8 cellular contexts compared by ENCODE assay signal in the genomic region with DNA sequence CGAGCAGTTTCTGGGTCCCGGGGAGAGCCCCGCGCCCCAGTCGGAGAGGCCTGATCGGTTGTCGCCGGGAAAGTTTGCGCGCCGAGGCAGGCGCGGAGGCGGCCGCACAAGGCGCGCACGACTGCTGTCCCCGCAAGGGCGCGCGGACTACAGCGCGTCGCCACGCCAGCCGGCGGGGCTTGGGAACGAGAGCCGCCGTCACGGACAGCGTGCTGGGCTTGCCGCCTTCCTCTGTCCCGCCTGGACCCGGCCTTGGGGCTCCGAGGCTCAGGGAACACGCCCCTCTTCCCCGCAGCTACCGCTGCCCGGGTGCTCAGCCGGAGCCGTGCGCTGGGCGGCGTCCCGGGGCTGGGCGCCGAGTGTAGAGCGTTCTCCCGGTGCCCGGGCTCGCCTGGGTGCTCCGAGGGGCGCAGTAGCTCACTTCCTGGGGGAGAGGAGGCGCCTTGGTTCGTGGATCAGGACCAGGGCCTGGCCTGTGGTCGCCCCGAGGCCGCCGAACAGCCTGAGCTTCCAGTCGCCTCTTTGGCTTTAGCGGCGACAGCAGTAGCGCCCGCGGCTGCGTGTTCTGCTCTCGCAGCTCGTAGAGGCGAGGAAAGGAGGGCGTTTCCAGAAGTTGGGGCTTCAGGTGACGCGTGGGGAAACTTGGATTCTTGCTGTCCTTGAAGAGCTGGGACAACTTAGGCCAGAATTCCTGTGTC. TPM values are rescaled to one million over a fixed set of nuclear protein-coding genes. Genes with fewer than 3 reads are reported as not detected.
A peak's percentile ranks its signal among the peaks of the same experiment; 100 is the strongest.
DNase-seq lines count a peak whose midpoint lies in the region; ATAC-seq and TF ChIP-seq lines count a peak whose summit lies in the region.

No MANE protein-coding gene starts in this region.

- H3K36me3 Mint-ChIP-seq in IgD-negative memory B cell: no peaks in the 10 kb centered on the region
- no peaks in the 10 kb centered on the region for H3K36me3 Mint-ChIP-seq in activated CD4-positive, alpha-beta T cell treated with anti-CD3 and anti-CD28 coated beads, Interleukin-2, amount 10 ng/mL, durations not matched to agents 7 days and 5 days (ENCODE audit: low read depth)

- CTCF ChIA-PET in activated CD4-positive, alpha-beta T cell treated with anti-CD3 and anti-CD28 coated beads, Interleukin-2, amount 10 ng/mL, durations not matched to agents 7 days and 5 days (lab: Charles Lee): interaction anchor here (0.9 kb wide), 1 partner anchor 16 kb away, joined by 3 read pairs; no protein-coding TSS in a partner anchor

- peaks cover 0 to 13% (median 6%) of the 10 kb centered on the region in 3 donors for H3K4me1 Mint-ChIP-seq in IgD-negative memory B cell
- H3K4me1 Mint-ChIP-seq in activated CD4-positive, alpha-beta T cell treated with anti-CD3 and anti-CD28 coated beads, Interleukin-2, amount 10 ng/mL, durations not matched to agents 7 days and 5 days: peaks cover 19% of the 10 kb centered on the region

- TF ChIP-seq POLR2A in right lobe of liver (IDR thresholded peaks at IDR 0.05): no peak

- 2% methylated on average over 15 of the region's 74 CpGs for WGBS in right lobe of liver (ENCODE audit: insufficient coverage, low coverage, low lambda C conversion rate, missing lambda C conversion rate)

- ATAC-seq in right lobe of liver (peak; percentile 68 to 80 (median 74)), HG02973 (IDR thresholded peaks at IDR 0.05; ENCODE audit: unreplicated experiment) (no peak)

- peak overlapping the region; percentile 90 to 99 (median 94) for H3K4me3 ChIP-seq in right lobe of liver

- intact Hi-C loops in right lobe of liver (cut with DNase I): no loop called here

- POLR2A ChIA-PET in activated CD4-positive, alpha-beta T cell treated with anti-CD3 and anti-CD28 coated beads, Interleukin-2, amount 10 ng/mL, durations not matched to agents 7 days and 5 days (lab: Charles Lee): no interaction called here

- H3K4me1 ChIP-seq in right lobe of liver: no peaks in the 10 kb centered on the region

- H3K27me3 Mint-ChIP-seq in IgD-negative memory B cell: peaks cover 11% of the 10 kb centered on the region
- peaks cover 34% of the 10 kb centered on the region for H3K27me3 Mint-ChIP-seq in activated CD4-positive, alpha-beta T cell treated with anti-CD3 and anti-CD28 coated beads, Interleukin-2, amount 10 ng/mL, durations not matched to agents 7 days and 5 days

- H3K27me3 ChIP-seq in right lobe of liver: no peaks in the 10 kb centered on the region

- DNase-seq in COLO668 (lab: John Stamatoyannopoulos, UW; ENCODE audit: unreplicated experiment) (peak; percentile 65), ecto neural progenitor cell (ENCODE audit: low spot score) (peak; percentile 74), right lobe of liver (peak; percentile 52 to 66 (median 63)), NCI-H2196 treated with DMSO at 0.1 percent for 48 hours (lab: John Stamatoyannopoulos, UW; ENCODE audit: unreplicated experiment) (no peak)
- peak; percentile 14 for DNase-seq in activated CD4-positive, alpha-beta T cell treated with anti-CD3 and anti-CD28 coated beads, Interleukin-2, amount 10 ng/mL, durations not matched to agents 7 days and 5 days
- DNase-seq in stimulated activated CD4-positive, alpha-beta T cell treated with anti-CD3 and anti-CD28 coated beads, Interleukin-4, amount 100 ng/mL, for 24 hours: peak; percentile 21

- H3K9me3 Mint-ChIP-seq in IgD-negative memory B cell: no peaks in the 10 kb centered on the region
- H3K9me3 Mint-ChIP-seq in activated CD4-positive, alpha-beta T cell treated with anti-CD3 and anti-CD28 coated beads, Interleukin-2, amount 10 ng/mL, durations not matched to agents 7 days and 5 days: no peaks in the 10 kb centered on the region

- peak overlapping the region in 1 of 3 donors; percentile 80 for H3K27ac Mint-ChIP-seq in IgD-negative memory B cell
- H3K27ac Mint-ChIP-seq in activated CD4-positive, alpha-beta T cell treated with anti-CD3 and anti-CD28 coated beads, Interleukin-2, amount 10 ng/mL, durations not matched to agents 7 days and 5 days: no peak overlapping the region

- H3K9me3 ChIP-seq in right lobe of liver: no peaks in the 10 kb centered on the region

- peak overlapping the region in 2 of 3 donors; percentile 57 to 59 for H3K27ac ChIP-seq in right lobe of liver

- peak in 3 of 4 donors; percentile 27 to 40 (median 31) for TF ChIP-seq CTCF in right lobe of liver (IDR thresholded peaks at IDR 0.05)

- peak overlapping the region; percentile 92 to 98 (median 96) for H3K4me3 Mint-ChIP-seq in IgD-negative memory B cell
- peak overlapping the region; percentile 92 for H3K4me3 Mint-ChIP-seq in activated CD4-positive, alpha-beta T cell treated with anti-CD3 and anti-CD28 coated beads, Interleukin-2, amount 10 ng/mL, durations not matched to agents 7 days and 5 days

- no peaks in the 10 kb centered on the region for H3K36me3 ChIP-seq in right lobe of liver

RNA-seq across cellular contexts. Expression of gene TLN2, which starts 1.4 kb away (rescaled TPM):
- polyA plus RNA-seq in IgD-negative memory B cell: 0.51 TPM
- under 1 TPM; 0.27 to 0.37 TPM for total RNA-seq in activated CD4-positive, alpha-beta T cell treated with anti-CD3 and anti-CD28 coated beads, Interleukin-2, amount 10 ng/mL, durations not matched to agents 7 days and 5 days
- total RNA-seq in right lobe of liver: 10 to 100 TPM in 3 of 6 experiments, 1 to 10 TPM in 3; 3.7 to 24.4 (median 9.7) TPM
